ENCODE assay signal across 8 cellular contexts in genomic region chr3:186002884-186003472, GRCh38.
DNase-seq lines count a peak whose midpoint lies in the region; ATAC-seq and TF ChIP-seq lines count a peak whose summit lies in the region.

No MANE protein-coding gene starts in this region.

- H3K9me3 Mint-ChIP-seq in activated CD8-positive, alpha-beta T cell treated with anti-CD3 and anti-CD28 coated beads for 36 hours, result no peaks in the 10 kb centered on the region
- no peaks in the 10 kb centered on the region for H3K9me3 Mint-ChIP-seq in memory B cell
- H3K9me3 Mint-ChIP-seq in activated T-helper 1 cell treated with anti-CD3 and anti-CD28 coated beads, Interleukin-12 subunit alpha, Interleukin-12 subunit beta, Interleukin-2, Interleukin-4 antibody, amounts not matched to agents 30 ng/mL and 10 ng/mL and 1 ng/mL, durations not matched to agents 14 hours and 24 hours and 36 hours, result no peaks in the 10 kb centered on the region

- H3K4me3 Mint-ChIP-seq in activated CD8-positive, alpha-beta T cell treated with anti-CD3 and anti-CD28 coated beads for 36 hours, result no peak overlapping the region
- H3K4me3 Mint-ChIP-seq in memory B cell, result no peak overlapping the region
- H3K4me3 Mint-ChIP-seq in activated T-helper 1 cell treated with anti-CD3 and anti-CD28 coated beads, Interleukin-12 subunit alpha, Interleukin-12 subunit beta, Interleukin-2, Interleukin-4 antibody, amounts not matched to agents 30 ng/mL and 10 ng/mL and 1 ng/mL, durations not matched to agents 14 hours and 24 hours and 36 hours, result no peak overlapping the region

- H3K27ac Mint-ChIP-seq in activated CD8-positive, alpha-beta T cell treated with anti-CD3 and anti-CD28 coated beads for 36 hours, result no peak overlapping the region
- H3K27ac Mint-ChIP-seq in memory B cell, result no peak overlapping the region
- H3K27ac Mint-ChIP-seq in activated T-helper 1 cell treated with anti-CD3 and anti-CD28 coated beads, Interleukin-12 subunit alpha, Interleukin-12 subunit beta, Interleukin-2, Interleukin-4 antibody, amounts not matched to agents 30 ng/mL and 10 ng/mL and 1 ng/mL, durations not matched to agents 14 hours and 24 hours and 36 hours, result no peak overlapping the region

- intact Hi-C loops in activated CD8-positive, alpha-beta T cell treated with anti-CD3 and anti-CD28 coated beads for 36 hours (cut with micrococcal nuclease), result no loop called here
- intact Hi-C loops in activated T-helper 1 cell treated with anti-CD3 and anti-CD28 coated beads, Interleukin-12 subunit alpha, Interleukin-12 subunit beta, Interleukin-2, Interleukin-4 antibody, amounts not matched to agents 30 ng/mL and 10 ng/mL and 1 ng/mL, durations not matched to agents 14 hours and 24 hours and 36 hours (cut with micrococcal nuclease), result no loop called here

- DNase-seq in NCI-H1092 treated with DMSO at 0.1 percent for 48 hours (lab: John Stamatoyannopoulos, UW) (peak; percentile 7), NCI-H1092 (lab: John Stamatoyannopoulos, UW) (no peak), HT-29 (ENCODE audit: low spot score) (peak; percentile 35), memory B cell (ENCODE audit: low spot score in 2 of 2) (no peak), SHP77 treated with DMSO at 0.1 percent for 48 hours (lab: John Stamatoyannopoulos, UW) (no peak), kidney tubule cell (ENCODE audit: low spot score) (no peak)
- peak; percentile 43 for DNase-seq in activated CD8-positive, alpha-beta T cell treated with anti-CD3 and anti-CD28 coated beads for 36 hours
- no peak for DNase-seq in activated T-helper 1 cell treated with anti-CD3 and anti-CD28 coated beads, Interleukin-12 subunit alpha, Interleukin-12 subunit beta, Interleukin-2, Interleukin-4 antibody, amounts not matched to agents 30 ng/mL and 10 ng/mL and 1 ng/mL, durations not matched to agents 14 hours and 24 hours and 36 hours (ENCODE audit: low spot score)

- POLR2A ChIA-PET in activated CD8-positive, alpha-beta T cell treated with anti-CD3 and anti-CD28 coated beads for 36 hours (lab: Charles Lee), result no interaction called here

- peak; percentile 47 for TF ChIP-seq CTCF in activated CD8-positive, alpha-beta T cell treated with anti-CD3 and anti-CD28 coated beads for 36 hours (IDR thresholded peaks at IDR 0.05)

- CTCF ChIA-PET in activated CD8-positive, alpha-beta T cell treated with anti-CD3 and anti-CD28 coated beads for 36 hours (lab: Charles Lee), result interaction anchor here (0.7 kb wide), 1 partner anchor 537 kb away, joined by 3 read pairs; no protein-coding TSS in a partner anchor

- no peaks in the 10 kb centered on the region for H3K36me3 Mint-ChIP-seq in activated CD8-positive, alpha-beta T cell treated with anti-CD3 and anti-CD28 coated beads for 36 hours (ENCODE audit: low read depth)
- no peaks in the 10 kb centered on the region for H3K36me3 Mint-ChIP-seq in memory B cell
- H3K36me3 Mint-ChIP-seq in activated T-helper 1 cell treated with anti-CD3 and anti-CD28 coated beads, Interleukin-12 subunit alpha, Interleukin-12 subunit beta, Interleukin-2, Interleukin-4 antibody, amounts not matched to agents 30 ng/mL and 10 ng/mL and 1 ng/mL, durations not matched to agents 14 hours and 24 hours and 36 hours (ENCODE audit: low read depth), result no peaks in the 10 kb centered on the region

- H3K27me3 Mint-ChIP-seq in activated CD8-positive, alpha-beta T cell treated with anti-CD3 and anti-CD28 coated beads for 36 hours, result peaks cover 12% of the 10 kb centered on the region
- H3K27me3 Mint-ChIP-seq in memory B cell, result peaks cover 4% of the 10 kb centered on the region
- peaks cover 16% of the 10 kb centered on the region for H3K27me3 Mint-ChIP-seq in activated T-helper 1 cell treated with anti-CD3 and anti-CD28 coated beads, Interleukin-12 subunit alpha, Interleukin-12 subunit beta, Interleukin-2, Interleukin-4 antibody, amounts not matched to agents 30 ng/mL and 10 ng/mL and 1 ng/mL, durations not matched to agents 14 hours and 24 hours and 36 hours (ENCODE audit: insufficient read depth)

- H3K4me1 Mint-ChIP-seq in activated CD8-positive, alpha-beta T cell treated with anti-CD3 and anti-CD28 coated beads for 36 hours (ENCODE audit: low read depth), result peaks cover 10% of the 10 kb centered on the region
- H3K4me1 Mint-ChIP-seq in memory B cell, result peaks cover 3% of the 10 kb centered on the region
- no peaks in the 10 kb centered on the region for H3K4me1 Mint-ChIP-seq in activated T-helper 1 cell treated with anti-CD3 and anti-CD28 coated beads, Interleukin-12 subunit alpha, Interleukin-12 subunit beta, Interleukin-2, Interleukin-4 antibody, amounts not matched to agents 30 ng/mL and 10 ng/mL and 1 ng/mL, durations not matched to agents 14 hours and 24 hours and 36 hours (ENCODE audit: low read depth)

- ATAC-seq in activated CD8-positive, alpha-beta T cell treated with anti-CD3 and anti-CD28 coated beads for 36 hours, result peak; percentile 62
- ATAC-seq in memory B cell (ENCODE audit: low read depth), result peak; percentile 34

Comparison
In these comparisons a context has a peak if more than half of its experiments do, and no peak if none do; other contexts are left out.
1. DNase-seq: peak in NCI-H1092 treated with DMSO at 0.1 percent for 48 hours (single experiment), HT-29 (single experiment) and activated CD8-positive, alpha-beta T cell treated with anti-CD3 and anti-CD28 coated beads for 36 hours (single experiment); none in NCI-H1092 (single experiment), memory B cell (0 of 2), SHP77 treated with DMSO at 0.1 percent for 48 hours (single experiment), activated T-helper 1 cell treated with anti-CD3 and anti-CD28 coated beads, Interleukin-12 subunit alpha, Interleukin-12 subunit beta, Interleukin-2, Interleukin-4 antibody, amounts not matched to agents 30 ng/mL and 10 ng/mL and 1 ng/mL, durations not matched to agents 14 hours and 24 hours and 36 hours (single experiment) and kidney tubule cell (single experiment).